In genomic region chr16:8798535-8799157, GRCh38 we compare ENCODE assay signal across 1 cellular context.
TF ChIP-seq lines count a peak whose summit lies in the region.

No MANE protein-coding gene starts in this region.

TF ChIP-seq in GM12878, 131 proteins besides CTCF, POLR2A, EP300 and RAD21:
- TF ChIP-seq NFYA (IDR thresholded peaks at IDR 0.05; ENCODE audit: borderline replicate concordance, low read depth, low read length): no peak
- TF ChIP-seq NR2F1 (conservative IDR thresholded peaks at IDR 0.05): peak; percentile 78
- 0 out of 2 replicates have a peak, but pooled peaks have one; percentile 38 for TF ChIP-seq POLR2AphosphoS5 (IDR thresholded peaks at IDR 0.05; ENCODE audit: low read length)
- TF ChIP-seq RFX5 (IDR thresholded peaks at IDR 0.05; ENCODE audit: low read depth, low read length): no peak
